Comparison of ENCODE assay signal across 1 cellular context in genomic region chr17:49565948-49566491, GRCh38.
TF ChIP-seq lines count a peak whose summit lies in the region.

No MANE protein-coding gene starts in this region.

TF ChIP-seq in SK-N-SH treated with all-trans-retinoic acid at 6 μM for 48 hours, 23 proteins besides CTCF, POLR2A, EP300 and RAD21 (continued from another document):
- TF ChIP-seq PATZ1 (CRISPR knock-in tag; IDR thresholded peaks at IDR 0.05; ENCODE audit: borderline replicate concordance) (no peak), ZC3H10 (CRISPR knock-in tag; IDR thresholded peaks at IDR 0.05) (no peak)
